Comparison of ENCODE assay signal across 23 cellular contexts in the genomic region with DNA sequence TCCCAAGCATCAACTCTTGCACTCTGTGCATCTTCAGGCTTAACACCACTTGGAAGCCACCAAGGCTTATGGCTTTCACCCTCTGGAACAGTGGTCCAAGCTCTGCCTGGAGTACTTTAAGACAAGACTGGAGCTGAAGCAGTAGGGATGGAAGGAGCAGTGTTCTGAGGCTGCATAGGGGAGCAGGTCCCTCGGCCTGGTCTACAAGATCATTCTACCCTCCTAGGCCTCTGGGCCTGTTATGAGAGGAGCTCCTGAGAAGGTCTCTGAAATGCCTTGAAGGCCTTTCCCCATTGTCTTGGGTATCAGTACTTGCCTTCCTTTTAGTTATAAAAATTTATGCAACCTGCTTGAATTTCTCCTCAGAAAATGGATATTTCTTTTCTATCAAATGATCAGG.
"Had no signal": no experiment of that assay in that cellular context is flagged by ENCODE, and none has a peak within 500 bp of the region (broad histone marks: within the 10 kb centered on the region; RNA-seq: fewer than 3 reads in every experiment).

No MANE protein-coding gene starts in this region.

- H3K27me3 ChIP-seq: colonic mucosa, esophagus squamous epithelium, gastrocnemius medialis, heart right ventricle, left lung had no signal

- ATAC-seq: effector memory CD8-positive, alpha-beta T cell; esophagus mucosa; gastrocnemius medialis; heart right ventricle; left cardiac atrium; left lung; left ventricle myocardium superior; lower lobe of right lung; naive thymus-derived CD4-positive, alpha-beta T cell had no signal

- H3K27ac ChIP-seq: colonic mucosa, epithelial cell of prostate, esophagus squamous epithelium, gastrocnemius medialis, heart right ventricle, left lung, lower lobe of right lung had no signal

- H3K4me1 ChIP-seq: colonic mucosa, esophagus squamous epithelium, gastrocnemius medialis, heart right ventricle, left lung, lower lobe of right lung had no signal

- H3K4me3 ChIP-seq: colonic mucosa, esophagus squamous epithelium, gastrocnemius medialis, heart right ventricle, left lung, lower lobe of right lung had no signal

- DNase-seq: colonic mucosa; cortex of kidney; effector CD8-positive, alpha-beta T cell; effector memory CD8-positive, alpha-beta T cell; endodermal cell; erythroblast; esophagus squamous epithelium; foreskin fibroblast; foreskin melanocyte; gastrocnemius medialis; glutamatergic neuron; head of caudate nucleus; heart right ventricle; hippocampal formation; left cardiac atrium; left lung; left ventricle myocardium superior; lower lobe of right lung; mesenchymal stem cell; midbrain; naive thymus-derived CD4-positive, alpha-beta T cell had no signal

- H3K36me3 ChIP-seq: colonic mucosa, esophagus squamous epithelium, gastrocnemius medialis, heart right ventricle, left lung, lower lobe of right lung had no signal

- H3K9me3 ChIP-seq: colonic mucosa, gastrocnemius medialis, left lung, lower lobe of right lung had no signal
